Comparison of ENCODE assay signal across 13 cellular contexts in genomic region chr14:102817942-102818940, GRCh38. TPM values are rescaled to one million over a fixed set of nuclear protein-coding genes. Genes with fewer than 3 reads are reported as not detected.
DNase-seq lines count a peak whose midpoint lies in the region; ATAC-seq and TF ChIP-seq lines count a peak whose summit lies in the region.
"Had no signal": no experiment of that assay in that cellular context is flagged by ENCODE, and none has a peak within 500 bp of the region (broad histone marks: within the 10 kb centered on the region; RNA-seq: fewer than 3 reads in every experiment).

No MANE protein-coding gene starts in this region.

- H3K27ac Mint-ChIP-seq in activated naive CD4-positive, alpha-beta T cell treated with anti-CD3 and anti-CD28 coated beads, Interleukin-2, amount 10 ng/mL, durations not matched to agents 7 days and 5 days, result peak overlapping the region; percentile 22
- peak overlapping the region; percentile 41 for H3K27ac Mint-ChIP-seq in activated CD4-positive, alpha-beta memory T cell treated with anti-CD3 and anti-CD28 coated beads, Interleukin-2, amount 10 ng/mL, durations not matched to agents 7 days and 5 days

- H2AFZ ChIP-seq in hepatocyte, result no peak overlapping the region

- TF ChIP-seq EP300 in transverse colon (IDR thresholded peaks at IDR 0.05; ENCODE audit: low read depth), result no peak

- H3K36me3 ChIP-seq in hepatocyte (replicated peaks; ENCODE audit: insufficient read depth, low read depth) (no peaks in the 10 kb centered on the region), transverse colon (no peaks in the 10 kb centered on the region)

- no peak overlapping the region for H3K4me3 ChIP-seq in hepatocyte
- no peak overlapping the region for H3K4me3 ChIP-seq in transverse colon

- H3K27ac ChIP-seq in hepatocyte, result no peak overlapping the region
- H3K27ac ChIP-seq in transverse colon, result peak overlapping the region; percentile 50 to 77 (median 72)
- H3K27ac ChIP-seq: HL-60 had no signal

- H3K4me3 Mint-ChIP-seq in activated naive CD4-positive, alpha-beta T cell treated with anti-CD3 and anti-CD28 coated beads, Interleukin-2, amount 10 ng/mL, durations not matched to agents 7 days and 5 days, result no peak overlapping the region
- no peak overlapping the region for H3K4me3 Mint-ChIP-seq in activated CD4-positive, alpha-beta memory T cell treated with anti-CD3 and anti-CD28 coated beads, Interleukin-2, amount 10 ng/mL, durations not matched to agents 7 days and 5 days

- CTCF ChIA-PET in activated naive CD4-positive, alpha-beta T cell treated with anti-CD3 and anti-CD28 coated beads, Interleukin-2, amount 10 ng/mL, durations not matched to agents 7 days and 5 days (lab: Charles Lee), result interaction anchor here (0.9 to 1.7 kb wide), 3 partner anchors 33 to 44 kb away, joined by 3 to 6 read pairs (median 4); no protein-coding TSS in a partner anchor
- CTCF ChIA-PET in activated CD4-positive, alpha-beta memory T cell treated with anti-CD3 and anti-CD28 coated beads, Interleukin-2, amount 10 ng/mL, durations not matched to agents 7 days and 5 days (lab: Charles Lee), result interaction anchor here (1.3 to 1.5 kb wide), 3 partner anchors 12 to 124 kb away, joined by 3 to 7 read pairs (median 5); no protein-coding TSS in a partner anchor

- in situ Hi-C loops in transverse colon (cut with MboI; ENCODE audit: low pct_ligation_motif_present in 1 of 4, low pct_unique_long_range_greater_than_20kb in 1 of 4, low sequenced_read_pairs in 3 of 4), result no loop called here

- POLR2A ChIA-PET in activated CD4-positive, alpha-beta memory T cell treated with anti-CD3 and anti-CD28 coated beads, Interleukin-2, amount 10 ng/mL, durations not matched to agents 7 days and 5 days (lab: Charles Lee), result interaction anchor here (0.9 to 3.1 kb wide), 10 partner anchors 9 to 40 kb away, joined by 3 to 12 read pairs (median 6); no protein-coding TSS in a partner anchor

- WGBS in hepatocyte (ENCODE audit: low lambda C conversion rate, missing lambda C conversion rate), result 85% methylated on average over 10 of the region's 10 CpGs
- WGBS in transverse colon (ENCODE audit: low coverage in 1 of 2), 2 donors, result 75% methylated on average over 5 to 10 of the region's 10 CpGs

- DNase-seq in activated naive CD4-positive, alpha-beta T cell treated with anti-CD3 and anti-CD28 coated beads, Interleukin-2, amount 10 ng/mL, durations not matched to agents 7 days and 5 days, result no peak
- no peak for DNase-seq in activated naive CD4-positive, alpha-beta T cell treated with Interleukin-2 at 50 U/mL for 16 hours
- DNase-seq in activated CD4-positive, alpha-beta memory T cell treated with anti-CD3 and anti-CD28 coated beads, Interleukin-2, amount 10 ng/mL, durations not matched to agents 7 days and 5 days, result no peak
- DNase-seq in hepatocyte (ENCODE audit: low spot score) (no peak), transverse colon (no peak), globus pallidus (ENCODE audit: low spot score) (no peak)
- DNase-seq: activated naive CD8-positive, alpha-beta T cell treated with anti-CD3 and anti-CD28 coated beads, Interleukin-2, amount 10 ng/mL, durations not matched to agents 7 days and 5 days; GDM1; left cardiac atrium; NCI-H1105 treated with DMSO at 0.1 percent for 48 hours had no signal

- H3K27me3 ChIP-seq in hepatocyte (no peaks in the 10 kb centered on the region), transverse colon (no peaks in the 10 kb centered on the region)

- H3K9me3 ChIP-seq in hepatocyte (ENCODE audit: low read depth) (no peaks in the 10 kb centered on the region), transverse colon (no peaks in the 10 kb centered on the region)

- no peaks in the 10 kb centered on the region for H4K20me1 ChIP-seq in hepatocyte (ENCODE audit: insufficient read depth, poor library complexity, severe bottlenecking)

- H3K79me2 ChIP-seq in hepatocyte, result peaks cover 83% of the 10 kb centered on the region

- H3K4me1 Mint-ChIP-seq in activated naive CD4-positive, alpha-beta T cell treated with anti-CD3 and anti-CD28 coated beads, Interleukin-2, amount 10 ng/mL, durations not matched to agents 7 days and 5 days, result peaks cover 58% of the 10 kb centered on the region
- H3K4me1 Mint-ChIP-seq in activated CD4-positive, alpha-beta memory T cell treated with anti-CD3 and anti-CD28 coated beads, Interleukin-2, amount 10 ng/mL, durations not matched to agents 7 days and 5 days, result peaks cover 76% of the 10 kb centered on the region

- TF ChIP-seq POLR2A in transverse colon (IDR thresholded peaks at IDR 0.05), result no peak

- no peaks in the 10 kb centered on the region for H3K27me3 Mint-ChIP-seq in activated naive CD4-positive, alpha-beta T cell treated with anti-CD3 and anti-CD28 coated beads, Interleukin-2, amount 10 ng/mL, durations not matched to agents 7 days and 5 days
- no peaks in the 10 kb centered on the region for H3K27me3 Mint-ChIP-seq in activated CD4-positive, alpha-beta memory T cell treated with anti-CD3 and anti-CD28 coated beads, Interleukin-2, amount 10 ng/mL, durations not matched to agents 7 days and 5 days
- H3K27me3 Mint-ChIP-seq: activated naive CD8-positive, alpha-beta T cell treated with anti-CD3 and anti-CD28 coated beads, Interleukin-2, amount 10 ng/mL, durations not matched to agents 7 days and 5 days had no signal

- H3K4me1 ChIP-seq in hepatocyte (ENCODE audit: insufficient read depth) (no peaks in the 10 kb centered on the region), transverse colon (peaks cover 0 to 24% (median 11%) of the 10 kb centered on the region in 4 donors)

- H3K9me2 ChIP-seq in hepatocyte (replicated peaks; ENCODE audit: insufficient read depth), result no peaks in the 10 kb centered on the region

- intact Hi-C loops in transverse colon (cut with DNase I; ENCODE audit: low total_unique reads), result no loop called here

- TF ChIP-seq CTCF in hepatocyte (IDR thresholded peaks at IDR 0.05; ENCODE audit: poor library complexity) (no peak), transverse colon (IDR thresholded peaks at IDR 0.05) (no peak)

- peak overlapping the region; percentile 67 for H3K4me2 ChIP-seq in hepatocyte

- H3K9me3 Mint-ChIP-seq in activated naive CD4-positive, alpha-beta T cell treated with anti-CD3 and anti-CD28 coated beads, Interleukin-2, amount 10 ng/mL, durations not matched to agents 7 days and 5 days, result no peaks in the 10 kb centered on the region
- no peaks in the 10 kb centered on the region for H3K9me3 Mint-ChIP-seq in activated CD4-positive, alpha-beta memory T cell treated with anti-CD3 and anti-CD28 coated beads, Interleukin-2, amount 10 ng/mL, durations not matched to agents 7 days and 5 days
- H3K9me3 Mint-ChIP-seq: activated naive CD8-positive, alpha-beta T cell treated with anti-CD3 and anti-CD28 coated beads, Interleukin-2, amount 10 ng/mL, durations not matched to agents 7 days and 5 days had no signal

- peaks cover 27% of the 10 kb centered on the region for H3K36me3 Mint-ChIP-seq in activated naive CD4-positive, alpha-beta T cell treated with anti-CD3 and anti-CD28 coated beads, Interleukin-2, amount 10 ng/mL, durations not matched to agents 7 days and 5 days
- peaks cover 37% of the 10 kb centered on the region for H3K36me3 Mint-ChIP-seq in activated CD4-positive, alpha-beta memory T cell treated with anti-CD3 and anti-CD28 coated beads, Interleukin-2, amount 10 ng/mL, durations not matched to agents 7 days and 5 days (ENCODE audit: low read depth)

- ATAC-seq in GM18873 (IDR thresholded peaks at IDR 0.05; ENCODE audit: low FRiP score, unreplicated experiment) (no peak), HG02870 (IDR thresholded peaks at IDR 0.05; ENCODE audit: unreplicated experiment) (no peak)

RNA-seq across cellular contexts. Expression of gene TRAF3, which starts 41.0 kb away (rescaled TPM):
- 10 to 100 TPM; 37.4 to 38.9 TPM for total RNA-seq in activated CD4-positive, alpha-beta memory T cell treated with anti-CD3 and anti-CD28 coated beads, Interleukin-2, amount 10 ng/mL, durations not matched to agents 7 days and 5 days
- total RNA-seq in hepatocyte (13.7 and 15.8 TPM in 2 replicates), transverse colon (10 to 100 TPM; 18.7 to 28.9 (median 25.0) TPM)
- polyA plus RNA-seq in hepatocyte, result 4.4 and 8.0 TPM in 2 replicates
